Comparison of ENCODE assay signal across 1 cellular context in genomic region chr5:136166909-136167308, GRCh38.
A peak's percentile ranks its signal among the peaks of the same experiment; 100 is the strongest.
TF ChIP-seq lines count a peak whose summit lies in the region.

No MANE protein-coding gene starts in this region.

TF ChIP-seq in GM12878, 131 proteins besides CTCF, POLR2A, EP300 and RAD21:
- TF ChIP-seq ZNF384 (IDR thresholded peaks at IDR 0.05; ENCODE audit: borderline replicate concordance, low read depth, low read length) (peak; percentile 78; the same call in 1 of the 2 replicates), MYC (IDR thresholded peaks at IDR 0.05; ENCODE audit: insufficient read depth, insufficient read length, insufficient replicate concordance, low read length, severe bottlenecking) (no peak), PAX8 (IDR thresholded peaks at IDR 0.05) (no peak), TCF3 (IDR thresholded peaks at IDR 0.05; ENCODE audit: borderline replicate concordance, insufficient read depth, low read depth, low read length) (0 out of 2 replicates have a peak, but pooled peaks have one; percentile 11), RUNX3 (IDR thresholded peaks at IDR 0.05; ENCODE audit: low read length) (0 out of 2 replicates have a peak, but pooled peaks have one; percentile 20), TCF12 (IDR thresholded peaks at IDR 0.05; ENCODE audit: low read depth, low read length) (0 out of 2 replicates have a peak, but pooled peaks have one; percentile 23), NR2C1 (IDR thresholded peaks at IDR 0.05) (no peak), SPI1 (IDR thresholded peaks at IDR 0.05; ENCODE audit: borderline replicate concordance, insufficient read depth, low read depth, low read length) (peak; percentile 74; the same call in 1 of the 2 replicates), CBX5 (IDR thresholded peaks at IDR 0.05; ENCODE audit: low read depth) (no peak)
TF ChIP-seq in GM12878: peak in this region for 5.
